In the genomic region with DNA sequence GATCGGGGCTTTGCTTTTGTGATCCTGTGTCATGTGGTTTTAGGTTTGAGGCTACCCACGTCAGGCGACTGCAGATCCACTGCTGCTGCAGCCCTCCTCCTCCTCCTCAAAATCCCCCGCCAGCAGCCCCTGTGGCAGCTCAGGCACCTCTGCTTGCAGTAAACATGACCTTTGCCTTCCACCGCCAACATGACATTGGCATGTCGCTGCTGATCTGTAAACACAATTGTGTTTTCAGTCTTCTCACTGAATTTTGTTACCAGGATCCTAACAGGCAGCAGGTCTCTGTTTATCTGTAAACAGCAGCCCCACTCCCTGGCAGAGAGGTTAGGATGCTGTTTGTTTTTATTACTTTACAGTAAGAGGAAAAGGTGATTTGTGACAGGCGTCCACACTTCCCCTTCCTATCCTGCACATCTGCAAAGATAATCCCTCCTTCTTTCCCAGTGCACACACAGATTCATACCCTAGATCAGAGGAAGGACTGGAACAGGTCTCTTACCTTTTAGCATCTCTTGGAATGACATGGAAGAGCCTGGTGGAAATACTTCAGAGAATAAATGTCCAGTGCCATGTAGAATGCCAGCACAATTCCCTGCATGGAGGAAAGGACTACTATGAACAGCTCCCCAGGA, we compare ENCODE assay signal across 26 cellular contexts.
DNase-seq lines count a peak whose midpoint lies in the region; TF ChIP-seq lines count a peak whose summit lies in the region.
"Had no signal": no experiment of that assay in that cellular context is flagged by ENCODE, and none has a peak within 500 bp of the region (broad histone marks: within the 10 kb centered on the region; RNA-seq: fewer than 3 reads in every experiment).

No MANE protein-coding gene starts in this region.

- no peak overlapping the region for H2BK120ac ChIP-seq in mesendoderm (ENCODE audit: low read depth, low read length)

- H3K79me2 ChIP-seq in hepatocyte (no peaks in the 10 kb centered on the region), mesendoderm (ENCODE audit: control insufficient read depth, insufficient read depth, low read length) (no peaks in the 10 kb centered on the region)

- H3K4me3 ChIP-seq in hepatocyte (no peak overlapping the region), mesendoderm (ENCODE audit: low read length) (no peak overlapping the region), adrenal gland (no peak overlapping the region)
- H3K4me3 ChIP-seq: BLaER1 treated with 17β-estradiol and CSF1 and Interleukin-3, amounts not matched to agents 10 nM and 100 nM; SJSA1 had no signal

- TF ChIP-seq POLR2A in adrenal gland (IDR thresholded peaks at IDR 0.05): no peak

- H3K9me2 ChIP-seq in hepatocyte (replicated peaks; ENCODE audit: insufficient read depth): no peaks in the 10 kb centered on the region

- no peak overlapping the region for H2AK5ac ChIP-seq in mesendoderm (ENCODE audit: low read length)

- H3K27me3 ChIP-seq in hepatocyte (no peaks in the 10 kb centered on the region), mesendoderm (ENCODE audit: insufficient read depth, low read length, poor library complexity) (no peaks in the 10 kb centered on the region), adrenal gland (no peaks in the 10 kb centered on the region)
- H3K27me3 ChIP-seq: BLaER1 treated with 17β-estradiol and CSF1 and Interleukin-3, amounts not matched to agents 10 nM and 100 nM; SJSA1 had no signal

- H4K8ac ChIP-seq in mesendoderm (ENCODE audit: low read depth, low read length): no peak overlapping the region

- H3K27ac ChIP-seq in hepatocyte (no peak overlapping the region), mesendoderm (ENCODE audit: low read depth, low read length) (no peak overlapping the region), adrenal gland (no peak overlapping the region)
- H3K27ac ChIP-seq: BLaER1 treated with 17β-estradiol and CSF1 and Interleukin-3, amounts not matched to agents 10 nM and 100 nM; HL-60; KMS-11; SJSA1 had no signal

- peak overlapping the region; percentile 36 for H3K56ac ChIP-seq in mesendoderm (ENCODE audit: low read length)

- no peak overlapping the region for H3K9ac ChIP-seq in mesendoderm (ENCODE audit: low read length)
- H3K9ac ChIP-seq: BLaER1 treated with 17β-estradiol and CSF1 and Interleukin-3, amounts not matched to agents 10 nM and 100 nM; KMS-11 had no signal

- H3K23ac ChIP-seq in mesendoderm (ENCODE audit: low read length): no peak overlapping the region

- intact Hi-C loops in adrenal gland (cut with DNase I): no loop called here

- no peak overlapping the region for H4K5ac ChIP-seq in mesendoderm (ENCODE audit: low read length)

- no peak overlapping the region for H3K18ac ChIP-seq in mesendoderm (ENCODE audit: low read length)

- H2BK15ac ChIP-seq in mesendoderm (replicated peaks; ENCODE audit: low read depth): no peak overlapping the region

- TF ChIP-seq CTCF in hepatocyte (IDR thresholded peaks at IDR 0.05; ENCODE audit: poor library complexity): no peak
- TF ChIP-seq CTCF in adrenal gland (IDR thresholded peaks at IDR 0.05): no peak

- no peak overlapping the region for H2AFZ ChIP-seq in hepatocyte

- no peaks in the 10 kb centered on the region for H3K79me1 ChIP-seq in mesendoderm (ENCODE audit: low read length)

- WGBS in hepatocyte (ENCODE audit: low lambda C conversion rate, missing lambda C conversion rate): 22% methylated on average over 7 of the region's 7 CpGs
- WGBS in mesendoderm (ENCODE audit: extremely low coverage, insufficient coverage, low lambda C conversion rate): no CpG with 5 or more reads among the region's 7 CpGs
- 40 to 62% (median 58%) methylated on average over 7 of the region's 7 CpGs for WGBS in adrenal gland, 4 donors

- H3K4me2 ChIP-seq in hepatocyte (no peak overlapping the region), mesendoderm (ENCODE audit: low read length) (no peak overlapping the region)
- H3K4me2 ChIP-seq: BLaER1 treated with 17β-estradiol and CSF1 and Interleukin-3, amounts not matched to agents 10 nM and 100 nM; KMS-11 had no signal

- DNase-seq in NCI-H82 (lab: John Stamatoyannopoulos, UW) (peak; percentile 33), NCI-H82 treated with DMSO at 0.1 percent for 48 hours (lab: John Stamatoyannopoulos, UW; ENCODE audit: unreplicated experiment) (no peak), hepatocyte (ENCODE audit: low spot score) (peak; percentile 8), mesendoderm (peak; percentile 20), SW480 (ENCODE audit: low spot score) (no peak), adrenal gland (no peak), cortex of kidney (lab: John Stamatoyannopoulos, UW) (no peak)
- DNase-seq in stimulated activated CD4-positive, alpha-beta T cell treated with anti-CD3 and anti-CD28 coated beads, Interleukin-2, amount 100 ng/mL, for 24 hours: no peak
- DNase-seq: 8988T; Calu3; CD4-positive, alpha-beta memory T cell; DMS153; GF-D8; H7; HFFc6; IMR-90; NCI-H1092 treated with DMSO at 0.1 percent for 48 hours; NCI-H1436 treated with DMSO at 0.1 percent for 48 hours; NCI-H1930; NCI-H2227 treated with DMSO at 0.1 percent for 48 hours; NCI-H510A; NCI-H748 treated with DMSO at 0.1 percent for 48 hours had no signal

- no peak overlapping the region for H3K4ac ChIP-seq in mesendoderm (ENCODE audit: low read depth, low read length)

- H3K36me3 ChIP-seq in hepatocyte (replicated peaks; ENCODE audit: insufficient read depth, low read depth) (no peaks in the 10 kb centered on the region), mesendoderm (ENCODE audit: control insufficient read depth, insufficient read depth, low read length) (no peaks in the 10 kb centered on the region), adrenal gland (replicated peaks in 1 of 2) (no peaks in the 10 kb centered on the region)
- H3K36me3 ChIP-seq: BLaER1 treated with 17β-estradiol and CSF1 and Interleukin-3, amounts not matched to agents 10 nM and 100 nM; SJSA1 had no signal

- H3K4me1 ChIP-seq in hepatocyte (ENCODE audit: insufficient read depth): no peaks in the 10 kb centered on the region
- H3K4me1 ChIP-seq in mesendoderm (ENCODE audit: control insufficient read depth, low read depth, low read length): no peaks in the 10 kb centered on the region
- H3K4me1 ChIP-seq in adrenal gland (replicated peaks in 1 of 2): no peaks in the 10 kb centered on the region
- H3K4me1 ChIP-seq: BLaER1 treated with 17β-estradiol and CSF1 and Interleukin-3, amounts not matched to agents 10 nM and 100 nM; SJSA1 had no signal

- H3K9me3 ChIP-seq in hepatocyte (ENCODE audit: low read depth) (no peaks in the 10 kb centered on the region), adrenal gland (replicated peaks in 1 of 3) (no peaks in the 10 kb centered on the region)
- H3K9me3 ChIP-seq: SJSA1 had no signal

- no peaks in the 10 kb centered on the region for H4K20me1 ChIP-seq in hepatocyte (ENCODE audit: insufficient read depth, poor library complexity, severe bottlenecking)
- H4K20me1 ChIP-seq: BLaER1 treated with 17β-estradiol and CSF1 and Interleukin-3, amounts not matched to agents 10 nM and 100 nM had no signal

- H2BK5ac ChIP-seq in mesendoderm (ENCODE audit: low read length): no peak overlapping the region

Comparison
In these comparisons a context has a peak if more than half of its experiments do, and no peak if none do; other contexts are left out.
1. DNase-seq: peak in NCI-H82 (single experiment), hepatocyte (single experiment) and mesendoderm (single experiment); none in NCI-H82 treated with DMSO at 0.1 percent for 48 hours (single experiment), SW480 (single experiment), adrenal gland (0 of 7), stimulated activated CD4-positive, alpha-beta T cell treated with anti-CD3 and anti-CD28 coated beads, Interleukin-2, amount 100 ng/mL, for 24 hours (0 of 2) and cortex of kidney (single experiment).